In the genomic region with DNA sequence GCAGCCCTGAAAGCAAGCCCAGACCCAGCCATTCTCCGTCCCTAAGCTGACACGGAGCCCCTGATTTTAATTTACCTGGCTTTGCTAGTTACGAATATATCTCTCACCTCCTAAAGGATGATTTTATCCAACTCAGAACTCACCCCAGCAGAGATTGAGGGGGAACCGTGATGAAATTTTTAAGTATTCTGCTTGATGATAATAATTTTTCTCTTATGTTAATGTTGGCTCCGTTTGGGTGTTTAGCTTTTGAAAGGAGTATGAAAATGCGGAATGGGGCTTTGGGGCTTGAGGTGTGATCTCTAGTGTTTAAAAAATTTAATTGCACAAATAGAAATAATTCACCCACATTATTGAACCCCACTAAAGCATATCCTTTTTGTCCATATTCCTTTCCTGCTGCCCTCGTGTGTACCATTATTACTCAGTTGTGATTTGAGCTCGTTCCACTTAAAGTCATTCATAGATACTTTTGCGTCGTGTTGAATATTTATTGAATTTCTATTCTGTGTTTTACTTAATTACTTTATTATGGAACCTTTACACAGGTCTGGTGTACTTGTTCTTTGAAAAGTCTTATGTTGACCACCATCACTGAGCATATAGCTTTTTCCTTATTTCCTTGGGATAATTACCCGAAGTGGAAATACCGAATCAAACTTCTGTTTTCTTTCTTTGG, we compare ENCODE assay signal across 8 cellular contexts. TPM values are rescaled to one million over a fixed set of nuclear protein-coding genes. Genes with fewer than 3 reads are reported as not detected.
DNase-seq lines count a peak whose midpoint lies in the region; ATAC-seq, FAIRE-seq and TF ChIP-seq lines count a peak whose summit lies in the region.

No MANE protein-coding gene starts in this region.

- no peak for FAIRE-seq in pancreas (lab: Jason Lieb, UNC)

- H3K4me1 ChIP-seq in PC-3 (ENCODE audit: insufficient read depth, low read length): peaks cover 28% of the 10 kb centered on the region
- peaks cover 0 to 4% (median 4%) of the 10 kb centered on the region in 3 donors for H3K4me1 ChIP-seq in pancreas

- no peak for ATAC-seq in PC-3
- ATAC-seq in pancreas: no peak
- ATAC-seq in HG03520 (IDR thresholded peaks at IDR 0.05; ENCODE audit: unreplicated experiment): no peak

- peak; percentile 16 for DNase-seq in ELR (ENCODE audit: low read depth)
- peak; percentile 32 for DNase-seq in PC-3
- no peak for DNase-seq in epithelial cell of prostate (ENCODE audit: low read depth, low spot score)
- DNase-seq in pancreas: no peak
- DNase-seq in ACHN: no peak
- DNase-seq in NCI-H1417 treated with DMSO at 0.1 percent for 48 hours (lab: John Stamatoyannopoulos, UW): no peak
- no peak for DNase-seq in globus pallidus (ENCODE audit: low spot score)

- H3K4me3 ChIP-seq in PC-3 (ENCODE audit: low read length): peak overlapping the region; percentile 99
- peak overlapping the region; percentile 92 to 98 (median 96) for H3K4me3 ChIP-seq in pancreas

- H3K4me2 ChIP-seq in PC-3 (ENCODE audit: low read length): peak overlapping the region; percentile 86

- in situ Hi-C loops in ACHN (cut with HindIII; ENCODE audit: low pct_ligation_motif_present, low pct_unique_long_range_greater_than_20kb, low sequenced_read_pairs): no loop called here

- no peak for TF ChIP-seq CTCF in PC-3 (conservative IDR thresholded peaks at IDR 0.05; ENCODE audit: low read depth, low read length)
- no peak for TF ChIP-seq CTCF in pancreas (IDR thresholded peaks at IDR 0.05)

- peaks cover 54% of the 10 kb centered on the region for H3K79me2 ChIP-seq in PC-3 (ENCODE audit: low read length)

- 0 out of 2 replicates have a peak overlapping the region, but pooled peaks have one; percentile 32 for H3K27ac ChIP-seq in PC-3 (ENCODE audit: low read length)
- H3K27ac ChIP-seq in epithelial cell of prostate: peak overlapping the region; percentile 68
- peak overlapping the region; percentile 83 to 92 (median 89) for H3K27ac ChIP-seq in pancreas

- BruUV-seq in PC-3 (replicated peaks; lab: Mats Ljungman, UMichigan): TSS peak; percentile 57

- 4 to 6% methylated on average over 12 of the region's 12 CpGs for WGBS in pancreas, 2 donors

- peak overlapping the region; percentile 94 for H3K9ac ChIP-seq in PC-3 (ENCODE audit: low read length)

- no peaks in the 10 kb centered on the region for H3K9me3 ChIP-seq in PC-3 (ENCODE audit: low read length)
- H3K9me3 ChIP-seq in pancreas: no peaks in the 10 kb centered on the region

- H3K9me2 ChIP-seq in PC-3 (replicated peaks; ENCODE audit: low read length): no peaks in the 10 kb centered on the region

- intact Hi-C loops in PC-3 (cut with micrococcal nuclease): no loop called here
- intact Hi-C loops in pancreas (cut with DNase I): no loop called here

- 0 out of 2 replicates have a peak, but pooled peaks cover 9% of the 10 kb centered on the region for H4K20me1 ChIP-seq in PC-3 (ENCODE audit: low read length)

- H3K27me3 ChIP-seq in PC-3 (ENCODE audit: low read length): no peaks in the 10 kb centered on the region
- no peaks in the 10 kb centered on the region for H3K27me3 ChIP-seq in pancreas

- CTCF ChIA-PET in PC-3 (lab: Charles Lee): no interaction called here

- H3K36me3 ChIP-seq in PC-3 (ENCODE audit: low read depth, low read length) (no peaks in the 10 kb centered on the region), pancreas (no peaks in the 10 kb centered on the region)

- H2AFZ ChIP-seq in PC-3 (ENCODE audit: low read length): peak overlapping the region; percentile 84

- H3F3A ChIP-seq in PC-3 (ENCODE audit: low read length, unreplicated experiment): no peaks in the 10 kb centered on the region

- POLR2A ChIA-PET in PC-3 (lab: Charles Lee; ENCODE audit: unreplicated experiment): no interaction called here

RNA-seq across cellular contexts. Expression of a gene that starts 0.8 kb away (rescaled TPM):
- 60.1 and 81.3 TPM in 2 replicates for total RNA-seq in PC-3 (2014; rRNA removed)
- total RNA-seq in pancreas: 10 to 100 TPM in 5 of 6 donors, 1 to 10 TPM in 1; 9.5 to 22.3 (median 15.6) TPM
- polyA plus RNA-seq in pancreas: 10 to 100 TPM; 10.9 to 20.5 TPM

Comparison
In these comparisons a context has a peak if more than half of its experiments do, and no peak if none do; other contexts are left out.
1. DNase-seq: peak in ELR (single experiment) and PC-3 (single experiment); none in epithelial cell of prostate (single experiment), pancreas (0 of 6), ACHN (single experiment), NCI-H1417 treated with DMSO at 0.1 percent for 48 hours (single experiment) and globus pallidus (single experiment).
2. H3K27ac ChIP-seq: peak in every context shown above with its lines; median percentile 89 in pancreas; 68 in epithelial cell of prostate; 32 in PC-3.